ENCODE assay signal across 13 cellular contexts in genomic region chr3:78887608-78888011, GRCh38.
DNase-seq lines count a peak whose midpoint lies in the region; ATAC-seq, FAIRE-seq and TF ChIP-seq lines count a peak whose summit lies in the region.
"Had no signal": no experiment of that assay in that cellular context is flagged by ENCODE, and none has a peak within 500 bp of the region (broad histone marks: within the 10 kb centered on the region; RNA-seq: fewer than 3 reads in every experiment).

No MANE protein-coding gene starts in this region.

- CTCF ChIA-PET in A549 (lab: Yijun Ruan, JAX) = no interaction called here

- FAIRE-seq in A549 (lab: Jason Lieb, UNC) = no peak

- no peaks in the 10 kb centered on the region for H3K27me3 Mint-ChIP-seq in stimulated activated naive B cell treated with anti-CD40 and anti-IgM and Interleukin-4, amounts not matched to agents 10 μg/mL and 1 μg/mL and 100 μg/mL, for 72 hours

- no peak for DNase-seq in A549 (ENCODE audit: low read depth in 1 of 2, low spot score in 1 of 2)
- DNase-seq in OCI-M1 (lab: John Stamatoyannopoulos, UW) = peak; percentile 57
- DNase-seq in fibroblast of gingiva (ENCODE audit: low read depth) = peak; percentile 16
- no peak for DNase-seq in stimulated activated naive B cell treated with anti-CD40 and anti-IgM and Interleukin-4, amounts not matched to agents 10 μg/mL and 1 μg/mL and 100 μg/mL, for 72 hours
- no peak for DNase-seq in NCI-H748 treated with DMSO at 0.1 percent for 48 hours (lab: John Stamatoyannopoulos, UW)
- DNase-seq: activated CD4-positive, alpha-beta T cell treated with anti-CD3 and anti-CD28 coated beads for 1 hour; NCI-H2227 treated with DMSO at 0.1 percent for 48 hours; SHP77; stimulated activated CD4-positive, alpha-beta T cell treated with anti-CD3 and anti-CD28 coated beads, Interleukin-12 subunit alpha, Interleukin-12 subunit beta, amount 100 ng/mL, for 4 hours had no signal

- H3K4me3 Mint-ChIP-seq in stimulated activated naive B cell treated with anti-CD40 and anti-IgM and Interleukin-4, amounts not matched to agents 10 μg/mL and 1 μg/mL and 100 μg/mL, for 72 hours = no peak overlapping the region
- H3K4me3 Mint-ChIP-seq: neural crest cell had no signal

- no peak for TF ChIP-seq CTCF in A549 (IDR thresholded peaks at IDR 0.05)

- no peaks in the 10 kb centered on the region for H3K4me1 Mint-ChIP-seq in stimulated activated naive B cell treated with anti-CD40 and anti-IgM and Interleukin-4, amounts not matched to agents 10 μg/mL and 1 μg/mL and 100 μg/mL, for 72 hours

- 24% methylated on average over 1 of the region's 1 CpG for WGBS in A549 (ENCODE audit: missing lambda C conversion rate)

- H3K27ac Mint-ChIP-seq in stimulated activated naive B cell treated with anti-CD40 and anti-IgM and Interleukin-4, amounts not matched to agents 10 μg/mL and 1 μg/mL and 100 μg/mL, for 72 hours = no peak overlapping the region

- peaks cover 24% of the 10 kb centered on the region for H3K4me1 ChIP-seq in A549

- H3K4me3 ChIP-seq in A549 = no peak overlapping the region

- TF ChIP-seq POLR2A in A549 (IDR thresholded peaks at IDR 0.05; ENCODE audit: low read length) = no peak

- peaks cover 0 to 4% of the 10 kb centered on the region in 2 donors for H3K9me3 Mint-ChIP-seq in stimulated activated naive B cell treated with anti-CD40 and anti-IgM and Interleukin-4, amounts not matched to agents 10 μg/mL and 1 μg/mL and 100 μg/mL, for 72 hours

- ATAC-seq in A549 (peak in 1 of 2 experiments; percentile 21; a peak in 2 of 6 replicates), GM18858 (IDR thresholded peaks at IDR 0.05; ENCODE audit: unreplicated experiment) (peak; percentile 43), GM21737 (IDR thresholded peaks at IDR 0.05; ENCODE audit: unreplicated experiment) (no peak), GM19328 (IDR thresholded peaks at IDR 0.05; ENCODE audit: unreplicated experiment) (no peak)
- ATAC-seq in stimulated activated naive B cell treated with anti-CD40 and anti-IgM and Interleukin-4, amounts not matched to agents 10 μg/mL and 1 μg/mL and 100 μg/mL, for 72 hours (replicated peaks) = no peak

- peak overlapping the region; percentile 62 for H3K4me2 ChIP-seq in A549

- peak overlapping the region; percentile 50 to 65; a peak in 5 of 6 replicates for H3K27ac ChIP-seq in A549

- no peaks in the 10 kb centered on the region for H3K36me3 Mint-ChIP-seq in stimulated activated naive B cell treated with anti-CD40 and anti-IgM and Interleukin-4, amounts not matched to agents 10 μg/mL and 1 μg/mL and 100 μg/mL, for 72 hours

- no peaks in the 10 kb centered on the region for H3K9me3 ChIP-seq in A549

- POLR2A ChIA-PET in A549 (lab: Yijun Ruan, JAX) = no interaction called here

- TF ChIP-seq EP300 in A549 (IDR thresholded peaks at IDR 0.05) = no peak

- TF ChIP-seq RAD21 in A549 (conservative IDR thresholded peaks at IDR 0.05 in 1 of 2, IDR thresholded peaks at IDR 0.05 in 1 of 2) = no peak

TF ChIP-seq in A549, 52 proteins besides CTCF, POLR2A, EP300 and RAD21:
- TF ChIP-seq HMGXB4 (CRISPR knock-in tag; IDR thresholded peaks at IDR 0.05; ENCODE audit: borderline replicate concordance) (no peak), EHF (CRISPR knock-in tag; IDR thresholded peaks at IDR 0.05) (no peak), ESRRA (IDR thresholded peaks at IDR 0.05; ENCODE audit: borderline replicate concordance, low read length) (no peak), FOSB (CRISPR knock-in tag; IDR thresholded peaks at IDR 0.05) (no peak), REST (IDR thresholded peaks at IDR 0.05) (no peak)

Comparison
In these comparisons a context has a peak if more than half of its experiments do, and no peak if none do; other contexts are left out.
1. DNase-seq: peak in OCI-M1 (single experiment) and fibroblast of gingiva (single experiment); none in A549 (0 of 2), stimulated activated naive B cell treated with anti-CD40 and anti-IgM and Interleukin-4, amounts not matched to agents 10 μg/mL and 1 μg/mL and 100 μg/mL, for 72 hours (single experiment) and NCI-H748 treated with DMSO at 0.1 percent for 48 hours (single experiment).